In the genomic region with DNA sequence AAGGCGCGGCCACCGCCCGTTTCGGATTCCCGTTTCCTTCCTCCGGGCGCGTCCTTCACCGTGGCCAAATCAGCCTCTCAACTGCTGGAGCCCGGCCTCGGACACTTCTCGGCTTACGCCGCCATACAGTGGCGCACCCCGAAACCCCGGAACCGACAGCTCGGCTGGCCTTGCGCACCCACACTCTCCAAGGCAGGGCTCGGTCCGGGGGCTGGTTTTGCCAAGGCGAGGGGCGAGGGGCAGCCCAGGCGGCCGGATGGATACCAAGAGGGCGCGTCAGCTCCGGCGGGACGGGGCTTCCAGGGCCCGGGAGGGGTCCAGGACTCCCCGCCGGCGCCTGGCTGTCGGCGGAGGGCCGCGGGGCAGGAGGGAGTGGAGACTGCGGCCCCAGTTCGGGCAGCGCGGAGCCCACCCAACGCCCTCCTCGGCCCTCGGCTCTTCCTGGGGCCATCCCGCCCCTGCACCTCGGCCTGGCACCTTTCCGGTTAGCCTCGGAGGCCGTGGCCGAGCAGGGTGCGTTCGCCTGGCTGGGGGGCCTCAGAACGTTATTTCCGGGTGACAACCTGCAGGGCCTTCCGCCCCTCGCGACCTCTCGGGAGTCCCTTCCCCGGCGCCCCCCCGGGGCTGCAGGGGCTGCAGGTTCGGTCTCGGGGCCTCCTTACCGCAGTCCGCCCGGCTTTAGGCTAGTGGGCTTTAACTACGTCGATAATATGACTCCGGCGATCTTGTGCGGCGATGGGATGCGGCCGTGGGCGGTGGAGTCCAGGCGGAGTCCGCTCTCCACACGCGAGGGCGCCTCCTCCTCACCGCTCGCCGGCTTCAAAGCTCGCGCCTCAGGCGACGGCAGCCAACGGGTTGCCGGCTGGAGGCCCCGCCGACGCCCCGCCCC, we compare ENCODE assay signal across 1 cellular context.
TF ChIP-seq lines count a peak whose summit lies in the region.

No MANE protein-coding gene starts in this region.

TF ChIP-seq in liver, 16 proteins besides CTCF, POLR2A, EP300 and RAD21 (continued from another document):
- TF ChIP-seq REST (IDR thresholded peaks at IDR 0.05) (no peak), JUND (IDR thresholded peaks at IDR 0.05) (no peak), FOXA1 (IDR thresholded peaks at IDR 0.05) (no peak), TAF1 (conservative IDR thresholded peaks at IDR 0.05) (no peak), FOXA2 (IDR thresholded peaks at IDR 0.05) (no peak), YY1 (IDR thresholded peaks at IDR 0.05) (no peak), RXRA (IDR thresholded peaks at IDR 0.05) (no peak), NR2F2 (IDR thresholded peaks at IDR 0.05) (no peak)
- TF ChIP-seq, protein P1, sequence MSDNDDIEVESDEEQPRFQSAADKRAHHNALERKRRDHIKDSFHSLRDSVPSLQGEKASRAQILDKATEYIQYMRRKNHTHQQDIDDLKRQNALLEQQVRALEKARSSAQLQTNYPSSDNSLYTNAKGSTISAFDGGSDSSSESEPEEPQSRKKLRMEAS (IDR thresholded peaks at IDR 0.05), result no peak
